In the genomic region with DNA sequence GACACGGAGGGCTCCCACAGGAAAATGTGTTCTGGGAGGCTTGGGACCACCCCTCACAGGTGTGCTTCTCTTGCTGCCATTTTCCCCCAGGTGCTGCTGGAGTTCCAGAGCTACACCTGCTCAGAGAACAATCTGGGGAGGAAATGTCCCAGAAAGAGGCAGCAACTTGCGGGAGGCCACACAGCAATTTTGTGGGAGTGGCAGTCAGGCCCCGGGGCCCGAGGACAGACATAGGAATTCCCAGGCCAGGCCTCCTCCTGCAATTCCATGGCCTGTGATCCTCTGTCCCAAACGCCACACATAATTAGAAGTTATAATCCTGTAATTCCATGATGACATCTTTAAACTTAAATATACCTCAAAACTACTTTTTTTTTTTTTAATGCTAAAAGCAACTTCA, we compare ENCODE assay signal across 16 cellular contexts. TPM values are rescaled to one million over a fixed set of nuclear protein-coding genes. Genes with fewer than 3 reads are reported as not detected.
A peak's percentile ranks its signal among the peaks of the same experiment; 100 is the strongest.
DNase-seq lines count a peak whose midpoint lies in the region; ATAC-seq, FAIRE-seq and TF ChIP-seq lines count a peak whose summit lies in the region.
"Had no signal": no experiment of that assay in that cellular context is flagged by ENCODE, and none has a peak within 500 bp of the region (broad histone marks: within the 10 kb centered on the region; RNA-seq: fewer than 3 reads in every experiment).

No MANE protein-coding gene starts in this region.

- DNase-seq in A549 (ENCODE audit: low read depth in 1 of 2, low spot score in 1 of 2) (no peak), breast epithelium (ENCODE audit: low spot score in 2 of 2) (no peak), cerebellar nuclear complex (lab: John Stamatoyannopoulos, UW) (no peak), DMS153 treated with DMSO at 0.1 percent for 48 hours (lab: John Stamatoyannopoulos, UW; ENCODE audit: unreplicated experiment) (no peak)
- no peak for DNase-seq in CD8-positive, alpha-beta T cell
- DNase-seq: activated CD4-positive, alpha-beta memory T cell treated with anti-CD3 and anti-CD28 coated beads for 36 hours; NCI-H1436 treated with DMSO at 0.1 percent for 48 hours; NCI-H446 treated with DMSO at 0.1 percent for 48 hours; testis had no signal

- no peaks in the 10 kb centered on the region for H3K9me3 Mint-ChIP-seq in CD8-positive, alpha-beta T cell
- H3K9me3 Mint-ChIP-seq: activated CD4-positive, alpha-beta memory T cell treated with anti-CD3 and anti-CD28 coated beads for 36 hours; activated T-helper 17 cell treated with anti-CD3 and anti-CD28 coated beads, Interleukin-2, amount 50 U/mL, for 72 hours had no signal

- H3K36me3 Mint-ChIP-seq in CD8-positive, alpha-beta T cell: no peaks in the 10 kb centered on the region
- H3K36me3 Mint-ChIP-seq: activated CD4-positive, alpha-beta memory T cell treated with anti-CD3 and anti-CD28 coated beads for 36 hours had no signal

- TF ChIP-seq POLR2A in A549 (IDR thresholded peaks at IDR 0.05; ENCODE audit: low read length) (no peak), breast epithelium (IDR thresholded peaks at IDR 0.05) (no peak)

- peaks cover 25% of the 10 kb centered on the region for H3K27me3 Mint-ChIP-seq in CD8-positive, alpha-beta T cell (ENCODE audit: low read depth)

- H3K4me1 ChIP-seq in A549 (peaks cover 50% of the 10 kb centered on the region), HUES6 (ENCODE audit: control insufficient read depth, insufficient read depth, low read length) (peaks cover 5% of the 10 kb centered on the region; the same call in 1 of the 2 replicates), breast epithelium (peaks cover 0 to 5% of the 10 kb centered on the region in 2 donors), mucosa of stomach (ENCODE audit: control insufficient read depth, insufficient read depth, low read length) (peaks cover 14% of the 10 kb centered on the region)
- H3K4me1 ChIP-seq in CD8-positive, alpha-beta T cell (ENCODE audit: insufficient read depth, low read length): peaks cover 3% of the 10 kb centered on the region

- intact Hi-C loops in breast epithelium (cut with DNase I; ENCODE audit: low total_unique reads): no loop called here
- intact Hi-C loops in CD8-positive, alpha-beta T cell (cut with DNase I, micrococcal nuclease): no loop called here

- 60% methylated on average over 5 of the region's 5 CpGs for WGBS in A549 (ENCODE audit: missing lambda C conversion rate)

- TF ChIP-seq CTCF in A549 (IDR thresholded peaks at IDR 0.05) (no peak), breast epithelium (IDR thresholded peaks at IDR 0.05) (no peak)
- no peak for TF ChIP-seq CTCF in CD8-positive, alpha-beta T cell (IDR thresholded peaks at IDR 0.05)

- CTCF ChIA-PET in A549 (lab: Yijun Ruan, JAX): interaction anchor here (0.9 to 2.6 kb wide), 7 partner anchors 11 to 121 kb away, joined by 3 to 14 read pairs (median 4); partner anchors contain the start of gene GPATCH1
- CTCF ChIA-PET in CD8-positive, alpha-beta T cell (lab: Charles Lee): no interaction called here

- H3K36me3 ChIP-seq in HUES6 (ENCODE audit: control insufficient read depth, insufficient read depth, low read length): no peaks in the 10 kb centered on the region
- no peaks in the 10 kb centered on the region for H3K36me3 ChIP-seq in breast epithelium
- H3K36me3 ChIP-seq in mucosa of stomach (ENCODE audit: control insufficient read depth, insufficient read depth, low read length): no peaks in the 10 kb centered on the region
- no peaks in the 10 kb centered on the region for H3K36me3 ChIP-seq in CD8-positive, alpha-beta T cell (ENCODE audit: insufficient read depth, low read length)
- H3K36me3 ChIP-seq: neutrophil had no signal

- H3K27me3 ChIP-seq in HUES6 (ENCODE audit: control insufficient read depth, insufficient read depth, low read length) (peaks cover 21% of the 10 kb centered on the region), breast epithelium (no peaks in the 10 kb centered on the region), mucosa of stomach (ENCODE audit: control insufficient read depth, insufficient read depth, low read length) (peaks cover 3% of the 10 kb centered on the region)
- peaks cover 6% of the 10 kb centered on the region for H3K27me3 ChIP-seq in CD8-positive, alpha-beta T cell (ENCODE audit: insufficient read depth, low read length)
- H3K27me3 ChIP-seq: body of pancreas, testis had no signal

- H3K9me3 ChIP-seq in A549 (no peaks in the 10 kb centered on the region), HUES6 (ENCODE audit: control insufficient read depth, insufficient read depth, low read depth, low read length) (no peaks in the 10 kb centered on the region), breast epithelium (no peaks in the 10 kb centered on the region), mucosa of stomach (ENCODE audit: control insufficient read depth, low read length) (no peaks in the 10 kb centered on the region)
- no peaks in the 10 kb centered on the region for H3K9me3 ChIP-seq in CD8-positive, alpha-beta T cell (ENCODE audit: low read length)
- H3K9me3 ChIP-seq: body of pancreas, neutrophil, testis had no signal

- no peak for TF ChIP-seq RAD21 in A549 (conservative IDR thresholded peaks at IDR 0.05 in 1 of 2, IDR thresholded peaks at IDR 0.05 in 1 of 2)

- ATAC-seq in A549 (no peak), HG03565 (IDR thresholded peaks at IDR 0.05; ENCODE audit: unreplicated experiment) (no peak)
- no peak for ATAC-seq in CD8-positive, alpha-beta T cell
- ATAC-seq: activated T-helper 17 cell treated with anti-CD3 and anti-CD28 coated beads, Interleukin-2, amount 50 U/mL, for 72 hours; body of pancreas had no signal

- H3K27ac Mint-ChIP-seq in CD8-positive, alpha-beta T cell: no peak overlapping the region
- H3K27ac Mint-ChIP-seq: activated CD4-positive, alpha-beta memory T cell treated with anti-CD3 and anti-CD28 coated beads for 36 hours; activated T-helper 17 cell treated with anti-CD3 and anti-CD28 coated beads, Interleukin-2, amount 50 U/mL, for 72 hours had no signal

- H3K4me3 Mint-ChIP-seq in CD8-positive, alpha-beta T cell: no peak overlapping the region
- H3K4me3 Mint-ChIP-seq: activated CD4-positive, alpha-beta memory T cell treated with anti-CD3 and anti-CD28 coated beads for 36 hours had no signal

- H3K27ac ChIP-seq in A549: peak overlapping the region; percentile 90 to 93; a peak in 5 of 6 replicates
- no peak overlapping the region for H3K27ac ChIP-seq in HUES6 (ENCODE audit: low read depth, low read length)
- H3K27ac ChIP-seq in breast epithelium: peak overlapping the region in 1 of 2 donors; percentile 49
- no peak overlapping the region for H3K27ac ChIP-seq in CD8-positive, alpha-beta T cell (ENCODE audit: low read depth, low read length)
- H3K27ac ChIP-seq: neutrophil, testis had no signal

- H3K9ac ChIP-seq in HUES6 (ENCODE audit: low read length) (no peak overlapping the region), mucosa of stomach (ENCODE audit: low read length) (peak overlapping the region; percentile 73)

- peak overlapping the region; percentile 93 for H3K4me2 ChIP-seq in A549

- peak; percentile 68 for FAIRE-seq in A549 (lab: Jason Lieb, UNC)
- FAIRE-seq: endometrium had no signal

- H3K4me3 ChIP-seq in A549: peak overlapping the region; percentile 84
- H3K4me3 ChIP-seq in HUES6 (ENCODE audit: low read depth, low read length): peak overlapping the region; percentile 88
- peak overlapping the region in 2 of 3 donors; percentile 33 to 82 for H3K4me3 ChIP-seq in breast epithelium
- H3K4me3 ChIP-seq in mucosa of stomach (ENCODE audit: low read length): peak overlapping the region; percentile 41
- H3K4me3 ChIP-seq in CD8-positive, alpha-beta T cell (ENCODE audit: low read depth, low read length): no peak overlapping the region

- peaks cover 7% of the 10 kb centered on the region for H3K4me1 Mint-ChIP-seq in CD8-positive, alpha-beta T cell (ENCODE audit: low read depth)
- H3K4me1 Mint-ChIP-seq: activated T-helper 17 cell treated with anti-CD3 and anti-CD28 coated beads, Interleukin-2, amount 50 U/mL, for 72 hours had no signal

- TF ChIP-seq EP300 in A549 (IDR thresholded peaks at IDR 0.05): no peak

- POLR2A ChIA-PET in A549 (lab: Yijun Ruan, JAX): interaction anchor here (0.9 to 2.9 kb wide), 4 partner anchors 11 to 22 kb away, joined by 3 to 16 read pairs (median 10); partner anchors contain the start of gene GPATCH1
- POLR2A ChIA-PET in CD8-positive, alpha-beta T cell (lab: Charles Lee): no interaction called here

TF ChIP-seq in A549, 52 proteins besides CTCF, POLR2A, EP300 and RAD21 (continues in another document):
- TF ChIP-seq HDAC2 (IDR thresholded peaks at IDR 0.05): no peak
- no peak for TF ChIP-seq ZSCAN20 (CRISPR knock-in tag; IDR thresholded peaks at IDR 0.05)
- TF ChIP-seq RCOR1 (IDR thresholded peaks at IDR 0.05; ENCODE audit: low read depth, low read length): no peak
- TF ChIP-seq KDM1A (IDR thresholded peaks at IDR 0.05; ENCODE audit: low read depth): no peak
- TF ChIP-seq, protein P1, sequence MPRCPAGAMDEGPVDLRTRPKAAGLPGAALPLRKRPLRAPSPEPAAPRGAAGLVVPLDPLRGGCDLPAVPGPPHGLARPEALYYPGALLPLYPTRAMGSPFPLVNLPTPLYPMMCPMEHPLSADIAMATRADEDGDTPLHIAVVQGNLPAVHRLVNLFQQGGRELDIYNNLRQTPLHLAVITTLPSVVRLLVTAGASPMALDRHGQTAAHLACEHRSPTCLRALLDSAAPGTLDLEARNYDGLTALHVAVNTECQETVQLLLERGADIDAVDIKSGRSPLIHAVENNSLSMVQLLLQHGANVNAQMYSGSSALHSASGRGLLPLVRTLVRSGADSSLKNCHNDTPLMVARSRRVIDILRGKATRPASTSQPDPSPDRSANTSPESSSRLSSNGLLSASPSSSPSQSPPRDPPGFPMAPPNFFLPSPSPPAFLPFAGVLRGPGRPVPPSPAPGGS (IDR thresholded peaks at IDR 0.05): no peak
- no peak for TF ChIP-seq RARB (CRISPR knock-in tag; IDR thresholded peaks at IDR 0.05)
- no peak for TF ChIP-seq CBX8 (IDR thresholded peaks at IDR 0.05)

RNA-seq across cellular contexts. Expression of gene RHPN2, which starts 1.8 kb away (rescaled TPM):
- polyA plus RNA-seq in A549 (2011; rRNA removed) (140 and 162 TPM in 2 replicates), A549 (2017; fragmentation: RNase III; extraction: RNeasy Plus Mini Kit Qiagen cat#74134 plus additional on column Dnase treatment) (55.4 to 68.1 TPM (median 60.5 TPM) in 3 replicates)
- polyA plus RNA-seq in A549 (2012; cell fraction: cytosol; rRNA removed): 72.5 and 85.3 TPM in 2 replicates
- 98.3 and 107 TPM in 2 replicates for polyA plus RNA-seq in A549 (2012; cell fraction: nucleus; rRNA removed)
- polyA minus RNA-seq in A549 (2011; rRNA and poly(A)+ RNA removed): 113 and 114 TPM in 2 replicates
- total RNA-seq in breast epithelium: 10 to 100 TPM in 2 of 3 donors, 1 to 10 TPM in 1; 1.4 to 55.3 (median 35.4) TPM
- under 1 TPM in 1 of 2 experiments, not detected in 1; 0.61 TPM for total RNA-seq in CD8-positive, alpha-beta T cell

RNA-seq across cellular contexts. Expression of gene GPATCH1, which starts 18.1 kb away (rescaled TPM):
- polyA plus RNA-seq in A549 (2011; rRNA removed): 19.0 and 24.2 TPM in 2 replicates
- polyA plus RNA-seq in A549 (2012; cell fraction: cytosol; rRNA removed): 13.1 and 16.7 TPM in 2 replicates
- polyA plus RNA-seq in A549 (2012; cell fraction: nucleus; rRNA removed): 17.5 and 18.1 TPM in 2 replicates
- 12.1 to 15.4 TPM (median 13.9 TPM) in 3 replicates for polyA plus RNA-seq in A549 (2017; fragmentation: RNase III; extraction: RNeasy Plus Mini Kit Qiagen cat#74134 plus additional on column Dnase treatment)
- 29.8 and 38.2 TPM in 2 replicates for polyA minus RNA-seq in A549 (2011; rRNA and poly(A)+ RNA removed)
- 10 to 100 TPM in 2 of 3 donors, 1 to 10 TPM in 1; 9.4 to 14.2 (median 12.5) TPM for total RNA-seq in breast epithelium
- 1 to 10 TPM; 4.9 to 5.2 TPM for total RNA-seq in CD8-positive, alpha-beta T cell

Comparison
In these comparisons a context has a peak if more than half of its experiments do, and no peak if none do; other contexts are left out.
1. H3K27ac ChIP-seq: peak in A549 (2 of 2); none in HUES6 (single experiment) and CD8-positive, alpha-beta T cell (single experiment).